Comparison of ENCODE assay signal across 20 cellular contexts in genomic region chr22:50134481-50134880, GRCh38. TPM values are rescaled to one million over a fixed set of nuclear protein-coding genes. Genes with fewer than 3 reads are reported as not detected.
"Had no signal": no experiment of that assay in that cellular context is flagged by ENCODE, and none has a peak within 500 bp of the region (broad histone marks: within the 10 kb centered on the region; RNA-seq: fewer than 3 reads in every experiment).

No MANE protein-coding gene starts in this region.

- H3K27me3 ChIP-seq: SJSA1 had no signal

- ATAC-seq: K562 had no signal

- H3K36me3 ChIP-seq: SJSA1 had no signal

- H3K4me3 Mint-ChIP-seq: IgD-negative memory B cell had no signal

- H3K4me3 ChIP-seq: K562, SJSA1, SK-N-MC had no signal

- H3K4me2 ChIP-seq: KMS-11 had no signal

- DNase-seq: Kasumi-1, MM.1S, NCI-H1092 treated with DMSO at 0.1 percent for 48 hours, NCI-H1436, NCI-H1694, NCI-H187 treated with DMSO at 0.1 percent for 48 hours, NCI-H2029 treated with DMSO at 0.1 percent for 48 hours, NCI-H2171 treated with DMSO at 0.1 percent for 48 hours, NCI-H524, NCI-H526 treated with DMSO at 0.1 percent for 48 hours, Right ventricle myocardium superior, RPMI8226, SIG-M5 had no signal

- H3K27ac ChIP-seq: KMS-11, SJSA1, SK-N-MC had no signal

RNA-seq across cellular contexts. Expression of gene PANX2, which starts 36.0 kb away (rescaled TPM):
- polyA plus RNA-seq: IgD-negative memory B cell had no signal

RNA-seq across cellular contexts. Expression of gene MOV10L1, which starts 44.7 kb away (rescaled TPM):
- total RNA-seq: HT1080, Right ventricle myocardium superior had no signal
- polyA plus RNA-seq: IgD-negative memory B cell had no signal

RNA-seq across cellular contexts. Expression of gene MLC1, which starts 49.3 kb away (rescaled TPM):
- total RNA-seq: NCI-H460 had no signal
